8 cellular contexts compared by ENCODE assay signal in the genomic region with DNA sequence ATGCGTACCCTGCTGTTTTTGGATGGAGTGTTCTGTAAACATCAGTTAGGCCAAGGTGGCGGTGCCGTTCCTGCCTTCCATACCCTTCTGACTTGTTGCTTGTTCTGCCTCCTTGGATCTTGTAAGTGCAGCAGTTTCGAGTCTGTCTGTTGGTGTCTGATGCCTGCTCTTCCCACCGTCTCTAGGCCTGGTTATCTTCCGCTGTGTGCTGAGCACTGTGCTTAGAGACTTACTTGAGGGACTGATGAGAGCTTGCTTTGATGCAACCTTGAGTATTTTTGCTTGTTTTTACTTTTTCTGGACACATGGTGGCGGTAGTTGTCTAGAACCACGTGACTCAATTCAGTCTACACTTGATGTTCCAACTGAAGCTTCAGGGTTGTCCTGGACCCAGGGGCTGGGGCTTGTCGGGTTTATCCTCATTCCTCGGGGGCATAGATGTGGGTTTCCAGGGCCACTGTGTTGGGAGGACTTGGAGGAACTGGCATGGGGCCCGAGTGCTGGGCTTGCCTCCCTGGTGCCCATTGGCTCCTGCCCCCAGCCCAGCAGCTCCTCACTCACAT. TPM values are rescaled to one million over a fixed set of nuclear protein-coding genes. Genes with fewer than 3 reads are reported as not detected.
DNase-seq lines count a peak whose midpoint lies in the region; ATAC-seq, FAIRE-seq and TF ChIP-seq lines count a peak whose summit lies in the region.

No MANE protein-coding gene starts in this region.

- H3K27ac ChIP-seq in A549 (no peak overlapping the region), Peyer's patch (no peak overlapping the region)

- no peaks in the 10 kb centered on the region for H3K36me3 ChIP-seq in Peyer's patch

- WGBS in A549 (ENCODE audit: missing lambda C conversion rate): 52% methylated on average over 11 of the region's 11 CpGs

- H3K4me1 ChIP-seq in A549: no peaks in the 10 kb centered on the region
- no peaks in the 10 kb centered on the region for H3K4me1 ChIP-seq in Peyer's patch

- no peak overlapping the region for H3K4me2 ChIP-seq in A549

- POLR2A ChIA-PET in A549 (lab: Yijun Ruan, JAX): no interaction called here

- TF ChIP-seq EP300 in A549 (IDR thresholded peaks at IDR 0.05): no peak

- DNase-seq in A549 (ENCODE audit: low read depth in 1 of 2, low spot score in 1 of 2) (peak in 1 of 2 experiments; percentile 40), EL (peak; percentile 32), LoVo (ENCODE audit: low spot score) (peak; percentile 12), cerebellar cortex (ENCODE audit: low spot score) (peak; percentile 48), superior temporal gyrus (ENCODE audit: extremely low spot score) (no peak), amniotic stem cell (lab: John Stamatoyannopoulos, UW) (no peak), Peyer's patch (no peak), NCI-H2081 treated with DMSO at 0.1 percent for 48 hours (lab: John Stamatoyannopoulos, UW) (no peak)

- peak; percentile 26 to 62; a peak in 3 of 6 replicates for ATAC-seq in A549

- H3K9me3 ChIP-seq in A549: peaks cover 3% of the 10 kb centered on the region; the same call in 1 of the 3 replicates
- H3K9me3 ChIP-seq in Peyer's patch: no peaks in the 10 kb centered on the region

- TF ChIP-seq CTCF in A549 (IDR thresholded peaks at IDR 0.05) (0 out of 3 replicates have a peak, but pooled peaks have one; percentile 5), Peyer's patch (IDR thresholded peaks at IDR 0.05) (peak in 3 of 6 experiments; percentile 20 to 41 (median 23))

- CTCF ChIA-PET in A549 (lab: Yijun Ruan, JAX): interaction anchor here (1.1 to 2.1 kb wide), 4 partner anchors 18 to 150 kb away, joined by 3 to 10 read pairs (median 5); no protein-coding TSS in a partner anchor

- H3K27me3 ChIP-seq in Peyer's patch: no peaks in the 10 kb centered on the region

- FAIRE-seq in A549 (lab: Jason Lieb, UNC): no peak

- H3K4me3 ChIP-seq in A549: no peak overlapping the region
- no peak overlapping the region for H3K4me3 ChIP-seq in Peyer's patch

- TF ChIP-seq RAD21 in A549 (conservative IDR thresholded peaks at IDR 0.05 in 1 of 2, IDR thresholded peaks at IDR 0.05 in 1 of 2): peak in 1 of 2 experiments; percentile 24; a peak in 1 of 5 replicates

- TF ChIP-seq POLR2A in A549 (IDR thresholded peaks at IDR 0.05; ENCODE audit: low read length): no peak
- TF ChIP-seq POLR2A in Peyer's patch (IDR thresholded peaks at IDR 0.05): no peak

TF ChIP-seq in A549, 52 proteins besides CTCF, POLR2A, EP300 and RAD21:
- TF ChIP-seq ZSCAN20 (CRISPR knock-in tag; IDR thresholded peaks at IDR 0.05) (no peak), BHLHE40 (IDR thresholded peaks at IDR 0.05; ENCODE audit: low read depth, low read length) (no peak), KDM5A (IDR thresholded peaks at IDR 0.05) (no peak), ZNF302 (CRISPR knock-in tag; IDR thresholded peaks at IDR 0.05) (no peak), FOSL2 (IDR thresholded peaks at IDR 0.05) (no peak), FOSL2 (CRISPR knock-in tag; IDR thresholded peaks at IDR 0.05) (no peak), SMC3 (IDR thresholded peaks at IDR 0.05) (no peak), SREBF2 (IDR thresholded peaks at IDR 0.05) (no peak), FOSB (CRISPR knock-in tag; IDR thresholded peaks at IDR 0.05) (no peak), EHF (CRISPR knock-in tag; IDR thresholded peaks at IDR 0.05) (no peak), CHD4 (IDR thresholded peaks at IDR 0.05; ENCODE audit: borderline replicate concordance) (no peak), MAFK (IDR thresholded peaks at IDR 0.05; ENCODE audit: partially characterized antibody) (no peak), CHD2 (IDR thresholded peaks at IDR 0.05; ENCODE audit: low read length, partially characterized antibody) (no peak), FOXS1 (CRISPR knock-in tag; IDR thresholded peaks at IDR 0.05) (no peak)
- TF ChIP-seq, protein P1, sequence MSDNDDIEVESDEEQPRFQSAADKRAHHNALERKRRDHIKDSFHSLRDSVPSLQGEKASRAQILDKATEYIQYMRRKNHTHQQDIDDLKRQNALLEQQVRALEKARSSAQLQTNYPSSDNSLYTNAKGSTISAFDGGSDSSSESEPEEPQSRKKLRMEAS (IDR thresholded peaks at IDR 0.05): 0 out of 2 replicates have a peak, but pooled peaks have one; percentile 31
- TF ChIP-seq, protein P2, sequence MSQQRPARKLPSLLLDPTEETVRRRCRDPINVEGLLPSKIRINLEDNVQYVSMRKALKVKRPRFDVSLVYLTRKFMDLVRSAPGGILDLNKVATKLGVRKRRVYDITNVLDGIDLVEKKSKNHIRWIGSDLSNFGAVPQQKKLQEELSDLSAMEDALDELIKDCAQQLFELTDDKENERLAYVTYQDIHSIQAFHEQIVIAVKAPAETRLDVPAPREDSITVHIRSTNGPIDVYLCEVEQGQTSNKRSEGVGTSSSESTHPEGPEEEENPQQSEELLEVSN (IDR thresholded peaks at IDR 0.05; ENCODE audit: borderline replicate concordance, low read depth): no peak
- TF ChIP-seq, protein P3, sequence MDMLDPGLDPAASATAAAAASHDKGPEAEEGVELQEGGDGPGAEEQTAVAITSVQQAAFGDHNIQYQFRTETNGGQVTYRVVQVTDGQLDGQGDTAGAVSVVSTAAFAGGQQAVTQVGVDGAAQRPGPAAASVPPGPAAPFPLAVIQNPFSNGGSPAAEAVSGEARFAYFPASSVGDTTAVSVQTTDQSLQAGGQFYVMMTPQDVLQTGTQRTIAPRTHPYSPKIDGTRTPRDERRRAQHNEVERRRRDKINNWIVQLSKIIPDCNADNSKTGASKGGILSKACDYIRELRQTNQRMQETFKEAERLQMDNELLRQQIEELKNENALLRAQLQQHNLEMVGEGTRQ (IDR thresholded peaks at IDR 0.05): peak; percentile 82
- TF ChIP-seq, protein P4, sequence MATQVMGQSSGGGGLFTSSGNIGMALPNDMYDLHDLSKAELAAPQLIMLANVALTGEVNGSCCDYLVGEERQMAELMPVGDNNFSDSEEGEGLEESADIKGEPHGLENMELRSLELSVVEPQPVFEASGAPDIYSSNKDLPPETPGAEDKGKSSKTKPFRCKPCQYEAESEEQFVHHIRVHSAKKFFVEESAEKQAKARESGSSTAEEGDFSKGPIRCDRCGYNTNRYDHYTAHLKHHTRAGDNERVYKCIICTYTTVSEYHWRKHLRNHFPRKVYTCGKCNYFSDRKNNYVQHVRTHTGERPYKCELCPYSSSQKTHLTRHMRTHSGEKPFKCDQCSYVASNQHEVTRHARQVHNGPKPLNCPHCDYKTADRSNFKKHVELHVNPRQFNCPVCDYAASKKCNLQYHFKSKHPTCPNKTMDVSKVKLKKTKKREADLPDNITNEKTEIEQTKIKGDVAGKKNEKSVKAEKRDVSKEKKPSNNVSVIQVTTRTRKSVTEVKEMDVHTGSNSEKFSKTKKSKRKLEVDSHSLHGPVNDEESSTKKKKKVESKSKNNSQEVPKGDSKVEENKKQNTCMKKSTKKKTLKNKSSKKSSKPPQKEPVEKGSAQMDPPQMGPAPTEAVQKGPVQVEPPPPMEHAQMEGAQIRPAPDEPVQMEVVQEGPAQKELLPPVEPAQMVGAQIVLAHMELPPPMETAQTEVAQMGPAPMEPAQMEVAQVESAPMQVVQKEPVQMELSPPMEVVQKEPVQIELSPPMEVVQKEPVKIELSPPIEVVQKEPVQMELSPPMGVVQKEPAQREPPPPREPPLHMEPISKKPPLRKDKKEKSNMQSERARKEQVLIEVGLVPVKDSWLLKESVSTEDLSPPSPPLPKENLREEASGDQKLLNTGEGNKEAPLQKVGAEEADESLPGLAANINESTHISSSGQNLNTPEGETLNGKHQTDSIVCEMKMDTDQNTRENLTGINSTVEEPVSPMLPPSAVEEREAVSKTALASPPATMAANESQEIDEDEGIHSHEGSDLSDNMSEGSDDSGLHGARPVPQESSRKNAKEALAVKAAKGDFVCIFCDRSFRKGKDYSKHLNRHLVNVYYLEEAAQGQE (IDR thresholded peaks at IDR 0.05): no peak

RNA-seq across cellular contexts. Expression of a gene that starts 14.4 kb away (rescaled TPM):
- 0.06 and 0.08 TPM in 2 replicates for polyA plus RNA-seq in A549 (2011; rRNA removed)
- polyA plus RNA-seq in A549 (2012; cell fraction: cytosol; rRNA removed): 0.12 and 0.19 TPM in 2 replicates
- polyA plus RNA-seq in A549 (2012; cell fraction: nucleus; rRNA removed): 0.18 and 0.19 TPM in 2 replicates
- polyA plus RNA-seq in A549 (2017; fragmentation: RNase III; extraction: RNeasy Plus Mini Kit Qiagen cat#74134 plus additional on column Dnase treatment): 0.15 to 0.18 TPM (median 0.16 TPM) in 3 replicates
- 0.08 TPM in 1 of 2 replicates, not detected in the other for polyA minus RNA-seq in A549 (2011; rRNA and poly(A)+ RNA removed)
- under 1 TPM in 1 of 4 donors, not detected in 3; 0.47 TPM for total RNA-seq in Peyer's patch

RNA-seq across cellular contexts. Expression of a gene that starts 15.0 kb away (rescaled TPM):
- polyA plus RNA-seq in A549 (2011; rRNA removed) (0.45 and 0.96 TPM in 2 replicates), A549 (2017; fragmentation: RNase III; extraction: RNeasy Plus Mini Kit Qiagen cat#74134 plus additional on column Dnase treatment) (0.32 to 0.42 TPM (median 0.37 TPM) in 3 replicates)
- polyA plus RNA-seq in A549 (2012; cell fraction: cytosol; rRNA removed): 0.18 and 0.26 TPM in 2 replicates
- polyA plus RNA-seq in A549 (2012; cell fraction: nucleus; rRNA removed): 1.8 TPM in 2 replicates
- polyA minus RNA-seq in A549 (2011; rRNA and poly(A)+ RNA removed): 0.88 and 1.5 TPM in 2 replicates
- 10 to 100 TPM in 2 of 4 donors, 1 to 10 TPM in 2; 1.9 to 14.6 (median 8.7) TPM for total RNA-seq in Peyer's patch

RNA-seq across cellular contexts. Expression of a gene that starts 44.8 kb away (rescaled TPM):
- 65.6 and 67.2 TPM in 2 replicates for polyA plus RNA-seq in A549 (2011; rRNA removed)
- polyA plus RNA-seq in A549 (2012; cell fraction: cytosol; rRNA removed): 106 and 115 TPM in 2 replicates
- polyA plus RNA-seq in A549 (2012; cell fraction: nucleus; rRNA removed): 325 and 350 TPM in 2 replicates
- 57.1 to 62.2 TPM (median 60.3 TPM) in 3 replicates for polyA plus RNA-seq in A549 (2017; fragmentation: RNase III; extraction: RNeasy Plus Mini Kit Qiagen cat#74134 plus additional on column Dnase treatment)
- polyA minus RNA-seq in A549 (2011; rRNA and poly(A)+ RNA removed): 49.2 and 51.1 TPM in 2 replicates
- 100 to 1,000 TPM in 3 of 4 donors, 10 to 100 TPM in 1; 44.7 to 110 (median 103) TPM for total RNA-seq in Peyer's patch

RNA-seq across cellular contexts. Expression of a gene that starts 59.7 kb away (rescaled TPM):
- 1.6 and 1.8 TPM in 2 replicates for polyA plus RNA-seq in A549 (2011; rRNA removed)
- 1.7 and 2.1 TPM in 2 replicates for polyA plus RNA-seq in A549 (2012; cell fraction: cytosol; rRNA removed)
- polyA plus RNA-seq in A549 (2012; cell fraction: nucleus; rRNA removed): 3.3 and 3.6 TPM in 2 replicates
- polyA plus RNA-seq in A549 (2017; fragmentation: RNase III; extraction: RNeasy Plus Mini Kit Qiagen cat#74134 plus additional on column Dnase treatment): 1.8 to 2.8 TPM (median 2.3 TPM) in 3 replicates
- 1.3 and 1.4 TPM in 2 replicates for polyA minus RNA-seq in A549 (2011; rRNA and poly(A)+ RNA removed)
- 10 to 100 TPM; 19.8 to 53.7 (median 36.9) TPM for total RNA-seq in Peyer's patch

Comparison
In these comparisons a context has a peak if more than half of its experiments do, and no peak if none do; other contexts are left out.
1. DNase-seq: peak in EL (single experiment), LoVo (single experiment) and cerebellar cortex (single experiment); none in superior temporal gyrus (single experiment), amniotic stem cell (single experiment), Peyer's patch (0 of 3) and NCI-H2081 treated with DMSO at 0.1 percent for 48 hours (single experiment).